In the genomic region with DNA sequence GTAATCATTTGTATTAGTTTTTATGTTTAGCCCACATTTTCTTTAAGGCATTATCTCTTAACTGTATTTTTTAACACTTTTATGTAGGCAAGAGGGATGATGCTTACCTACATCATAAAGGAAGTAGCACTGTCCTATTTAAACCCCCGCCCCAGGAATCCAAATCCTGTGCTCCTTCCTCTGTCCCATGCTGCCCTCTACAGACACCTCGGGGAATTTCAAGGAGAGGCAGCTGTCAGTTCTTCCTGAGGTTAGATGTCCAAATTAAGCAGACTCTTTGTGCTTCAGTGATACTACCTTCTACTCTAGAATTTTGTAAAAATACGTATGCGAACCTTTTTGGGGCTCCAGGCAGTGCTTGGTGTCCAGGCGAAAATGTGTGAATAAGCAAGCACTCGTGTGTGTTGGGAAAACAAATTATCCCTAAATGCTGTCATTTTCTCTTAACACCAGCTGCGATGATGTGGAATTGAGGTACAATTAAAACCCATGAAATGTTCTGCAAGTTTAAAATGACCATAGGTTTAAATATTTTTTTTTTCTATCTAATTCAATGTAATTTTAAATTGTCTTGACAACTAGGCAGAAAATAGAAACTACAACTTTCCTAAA, we compare ENCODE assay signal across 8 cellular contexts. TPM values are rescaled to one million over a fixed set of nuclear protein-coding genes. Genes with fewer than 3 reads are reported as not detected.
DNase-seq lines count a peak whose midpoint lies in the region; ATAC-seq, FAIRE-seq and TF ChIP-seq lines count a peak whose summit lies in the region.

No MANE protein-coding gene starts in this region.

- H3K27ac ChIP-seq in DND-41 (ENCODE audit: low read length) (no peak overlapping the region), GM12878 (ENCODE audit: control insufficient read depth, insufficient read depth) (no peak overlapping the region), parathyroid adenoma (no peak overlapping the region)

- SMC1A ChIA-PET in GM12878 (lab: Charles Lee; ENCODE audit: uncharacterized antibody, unreplicated experiment), result interaction anchor here (0.6 to 0.7 kb wide), 2 partner anchors 64 to 74 kb away, joined by 3 read pairs; no protein-coding TSS in a partner anchor

- DNase-seq in AG04449 (ENCODE audit: low read depth, low spot score) (no peak), DND-41 (peak; percentile 46), NAMALWA (ENCODE audit: low spot score) (peak; percentile 65), GM12878 (ENCODE audit: low read depth, low spot score) (no peak)
- DNase-seq in activated T-helper 1 cell treated with anti-CD3 and anti-CD28 coated beads, Interleukin-12 subunit alpha, Interleukin-12 subunit beta, Interleukin-2, Interleukin-4 antibody, amounts not matched to agents 30 ng/mL and 10 ng/mL and 1 ng/mL, durations not matched to agents 14 hours and 24 hours and 36 hours (ENCODE audit: low spot score), result no peak

- H3K27me3 Mint-ChIP-seq in activated T-helper 1 cell treated with anti-CD3 and anti-CD28 coated beads, Interleukin-12 subunit alpha, Interleukin-12 subunit beta, Interleukin-2, Interleukin-4 antibody, amounts not matched to agents 30 ng/mL and 10 ng/mL and 1 ng/mL, durations not matched to agents 14 hours and 24 hours and 36 hours (ENCODE audit: insufficient read depth), result peaks cover 4% of the 10 kb centered on the region

- TF ChIP-seq RAD21 in GM12878 (IDR thresholded peaks at IDR 0.05; ENCODE audit: insufficient read depth, low read depth, low read length), result peak; percentile 70

- TF ChIP-seq POLR2A in GM12878 (IDR thresholded peaks at IDR 0.05; ENCODE audit: low read depth, low read length), result no peak

- TF ChIP-seq CTCF in AG04449 (IDR thresholded peaks at IDR 0.05; ENCODE audit: insufficient read depth, low read length, missing control alignments) (peak; percentile 5), DND-41 (IDR thresholded peaks at IDR 0.05; ENCODE audit: borderline replicate concordance, extremely low read depth, low read length, poor library complexity, severe bottlenecking) (peak; percentile 79), GM12878 (IDR thresholded peaks at IDR 0.05 in 2 of 3, conservative IDR thresholded peaks at IDR 0.05 in 1 of 3; ENCODE audit: control insufficient read depth in 2 of 3, extremely low read depth in 1 of 3, insufficient read depth in 1 of 3, low read depth in 3 of 3, low read length in 3 of 3) (peak; percentile 66 to 77 (median 75)), parathyroid adenoma (IDR thresholded peaks at IDR 0.05) (peak; percentile 21)

- H3K9ac ChIP-seq in DND-41 (ENCODE audit: low read depth, low read length) (no peak overlapping the region), GM12878 (ENCODE audit: control insufficient read depth, insufficient read depth, low read length) (no peak overlapping the region), parathyroid adenoma (no peak overlapping the region)

- H3K4me3 ChIP-seq in AG04449 (ENCODE audit: low read depth, low read length), result no peak overlapping the region
- no peak overlapping the region for H3K4me3 ChIP-seq in DND-41 (ENCODE audit: low read depth in 1 of 2, low read length in 2 of 2)
- H3K4me3 ChIP-seq in GM12878, result no peak overlapping the region
- no peak overlapping the region for H3K4me3 ChIP-seq in parathyroid adenoma (ENCODE audit: low read depth, low read length)

- CTCF ChIA-PET in AG04449 (lab: Yijun Ruan, JAX), result no interaction called here
- CTCF ChIA-PET in GM12878 (lab: Yijun Ruan, JAX), result interaction anchor here (0.7 to 1.5 kb wide), 8 partner anchors 13 to 75 kb away, joined by 3 to 11 read pairs (median 4); no protein-coding TSS in a partner anchor

- TF ChIP-seq EP300 in GM12878 (IDR thresholded peaks at IDR 0.05; ENCODE audit: borderline replicate concordance in 1 of 2, control insufficient read depth in 1 of 2, low read depth in 2 of 2, low read length in 2 of 2), result no peak

- no TSS peak for BruUV-seq in GM12878 (replicated peaks; lab: Mats Ljungman, UMichigan)

- H3K36me3 Mint-ChIP-seq in activated T-helper 1 cell treated with anti-CD3 and anti-CD28 coated beads, Interleukin-12 subunit alpha, Interleukin-12 subunit beta, Interleukin-2, Interleukin-4 antibody, amounts not matched to agents 30 ng/mL and 10 ng/mL and 1 ng/mL, durations not matched to agents 14 hours and 24 hours and 36 hours (ENCODE audit: low read depth), result no peaks in the 10 kb centered on the region

- intact Hi-C loops in GM12878 (cut with micrococcal nuclease; ENCODE audit: unreplicated experiment), result loop anchor here (2.0 kb wide), 1 partner anchor 37 kb away; no protein-coding TSS in a partner anchor
- intact Hi-C loops in activated T-helper 1 cell treated with anti-CD3 and anti-CD28 coated beads, Interleukin-12 subunit alpha, Interleukin-12 subunit beta, Interleukin-2, Interleukin-4 antibody, amounts not matched to agents 30 ng/mL and 10 ng/mL and 1 ng/mL, durations not matched to agents 14 hours and 24 hours and 36 hours (cut with micrococcal nuclease), result loop anchor here (5.0 kb wide), 1 partner anchor 36 kb away; no protein-coding TSS in a partner anchor

- H2AFZ ChIP-seq in DND-41 (ENCODE audit: low read depth, low read length) (no peak overlapping the region), GM12878 (ENCODE audit: control insufficient read depth, low read depth, low read length) (no peak overlapping the region), parathyroid adenoma (no peak overlapping the region)

- no peaks in the 10 kb centered on the region for H3K36me3 ChIP-seq in DND-41 (ENCODE audit: insufficient read depth, low read length)
- H3K36me3 ChIP-seq in GM12878 (ENCODE audit: control insufficient read depth in 2 of 2, insufficient read depth in 2 of 2, low read length in 1 of 2), result no peaks in the 10 kb centered on the region
- H3K36me3 ChIP-seq in parathyroid adenoma (ENCODE audit: control insufficient read depth, insufficient read depth, low read length), result no peaks in the 10 kb centered on the region

- H3K9me3 ChIP-seq in DND-41 (ENCODE audit: insufficient read depth, low read length, severe bottlenecking) (no peaks in the 10 kb centered on the region), GM12878 (replicated peaks; ENCODE audit: control insufficient read depth, insufficient read depth, low read length) (no peaks in the 10 kb centered on the region), parathyroid adenoma (ENCODE audit: control insufficient read depth, low read length) (peaks cover 3% of the 10 kb centered on the region)

- H3K4me2 ChIP-seq in DND-41 (ENCODE audit: insufficient read depth, low read length), result no peak overlapping the region
- no peak overlapping the region for H3K4me2 ChIP-seq in GM12878 (ENCODE audit: control insufficient read depth, insufficient read depth)
- no peak overlapping the region for H3K4me2 ChIP-seq in parathyroid adenoma (ENCODE audit: low read length)

- H4K20me1 ChIP-seq in DND-41 (ENCODE audit: insufficient read depth, low read length) (no peaks in the 10 kb centered on the region), GM12878 (ENCODE audit: control insufficient read depth, insufficient read depth) (no peaks in the 10 kb centered on the region)

- RAD21 ChIA-PET in GM12878 (lab: Charles Lee; ENCODE audit: unreplicated experiment), result interaction anchor here (0.7 to 1.2 kb wide), 2 partner anchors 39 to 75 kb away, joined by 3 read pairs; no protein-coding TSS in a partner anchor

- WGBS in GM12878 (ENCODE audit: insufficient coverage, insufficient replicate concordance, low lambda C conversion rate, missing lambda C conversion rate), result 14% methylated on average over 7 of the region's 7 CpGs

- no peak overlapping the region for H3K4me3 Mint-ChIP-seq in activated T-helper 1 cell treated with anti-CD3 and anti-CD28 coated beads, Interleukin-12 subunit alpha, Interleukin-12 subunit beta, Interleukin-2, Interleukin-4 antibody, amounts not matched to agents 30 ng/mL and 10 ng/mL and 1 ng/mL, durations not matched to agents 14 hours and 24 hours and 36 hours

- POLR2A ChIA-PET in AG04449 (lab: Yijun Ruan, JAX) (no interaction called here), GM12878 (lab: Charles Lee) (no interaction called here)

- FAIRE-seq in GM12878 (lab: Jason Lieb, UNC), result peak; percentile 69

- no peaks in the 10 kb centered on the region for H3K4me1 Mint-ChIP-seq in activated T-helper 1 cell treated with anti-CD3 and anti-CD28 coated beads, Interleukin-12 subunit alpha, Interleukin-12 subunit beta, Interleukin-2, Interleukin-4 antibody, amounts not matched to agents 30 ng/mL and 10 ng/mL and 1 ng/mL, durations not matched to agents 14 hours and 24 hours and 36 hours (ENCODE audit: low read depth)

- H3K27me3 ChIP-seq in DND-41 (ENCODE audit: insufficient read depth, low read length, poor library complexity) (no peaks in the 10 kb centered on the region), GM12878 (replicated peaks in 1 of 2; ENCODE audit: control insufficient read depth in 2 of 2, insufficient read depth in 2 of 2, low read length in 1 of 2) (peaks cover 0 to 3% of the 10 kb centered on the region in 2 experiments; a peak in 1 of 4 replicates), parathyroid adenoma (ENCODE audit: control insufficient read depth, insufficient read depth, low read length) (no peaks in the 10 kb centered on the region)

- no peaks in the 10 kb centered on the region for H3K4me1 ChIP-seq in DND-41 (ENCODE audit: insufficient read depth, low read length)
- H3K4me1 ChIP-seq in GM12878 (ENCODE audit: control insufficient read depth, insufficient read depth, low read length), result no peaks in the 10 kb centered on the region
- H3K4me1 ChIP-seq in parathyroid adenoma, result no peaks in the 10 kb centered on the region

- no peaks in the 10 kb centered on the region for H3K9me3 Mint-ChIP-seq in activated T-helper 1 cell treated with anti-CD3 and anti-CD28 coated beads, Interleukin-12 subunit alpha, Interleukin-12 subunit beta, Interleukin-2, Interleukin-4 antibody, amounts not matched to agents 30 ng/mL and 10 ng/mL and 1 ng/mL, durations not matched to agents 14 hours and 24 hours and 36 hours

- in situ Hi-C loops in GM12878 (cut with MboI), result no loop called here

- ATAC-seq in DND-41 (ENCODE audit: insufficient read depth, low read depth) (no peak), GM12878 (peak; percentile 52; the same call in 1 of the 3 replicates), GM18861 (IDR thresholded peaks at IDR 0.05; ENCODE audit: unreplicated experiment) (no peak), GM18907 (IDR thresholded peaks at IDR 0.05; ENCODE audit: unreplicated experiment) (no peak)

- H3K79me2 ChIP-seq in DND-41 (ENCODE audit: insufficient read depth, low read length), result no peaks in the 10 kb centered on the region
- H3K79me2 ChIP-seq in GM12878 (ENCODE audit: control insufficient read depth, insufficient read depth, low read length), result no peaks in the 10 kb centered on the region
- no peaks in the 10 kb centered on the region for H3K79me2 ChIP-seq in parathyroid adenoma

- no peak overlapping the region for H3K27ac Mint-ChIP-seq in activated T-helper 1 cell treated with anti-CD3 and anti-CD28 coated beads, Interleukin-12 subunit alpha, Interleukin-12 subunit beta, Interleukin-2, Interleukin-4 antibody, amounts not matched to agents 30 ng/mL and 10 ng/mL and 1 ng/mL, durations not matched to agents 14 hours and 24 hours and 36 hours

RNA-seq across cellular contexts. Expression of a gene that starts 19.2 kb away (rescaled TPM):
- total RNA-seq in GM12878 (2013; cell fraction: nucleolus; rRNA removed), result not detected in 2 replicates
- total RNA-seq in GM12878 (2014; rRNA removed) (not detected in 2 replicates), GM12878 (2014; rRNA removed; fragmentation: Illumina TruSeq; extraction: Trizol) (not detected in 2 replicates), GM12878 (2021) (not detected in 2 replicates)
- not detected for polyA plus RNA-seq in GM12878 (2011; ENCODE audit: low read depth)
- polyA plus RNA-seq in GM12878 (2011; rRNA removed) (not detected in 2 replicates), GM12878 (2014; fragmentation: Illumina TruSeq; extraction: Trizol) (not detected in 2 replicates), GM12878 (2014; fragmentation: Nextera tagmentation; extraction: Ambion mirVana) (not detected), GM12878 (2014; rRNA removed) (not detected in 2 replicates), GM12878 (2016; fragmentation: Nextera tagmentation; extraction: Ambion mirVana) (not detected)
- polyA plus RNA-seq in GM12878 (2011; cell fraction: cytosol; rRNA removed), result not detected in 2 replicates
- polyA plus RNA-seq in GM12878 (2011; cell fraction: nucleus; rRNA removed), result not detected in 2 replicates
- not detected in 2 replicates for polyA plus RNA-seq in GM12878 (2012)
- polyA minus RNA-seq in GM12878 (2011; rRNA and poly(A)+ RNA removed), result not detected in 2 replicates
- polyA minus RNA-seq in GM12878 (2011; cell fraction: cytosol; rRNA and poly(A)+ RNA removed), result not detected in 2 replicates
- polyA minus RNA-seq in GM12878 (2011; cell fraction: nucleus; rRNA and poly(A)+ RNA removed), result not detected in 2 replicates
- not detected in 2 replicates for total RNA-seq in activated T-helper 1 cell treated with anti-CD3 and anti-CD28 coated beads, Interleukin-12 subunit alpha, Interleukin-12 subunit beta, Interleukin-2, Interleukin-4 antibody, amounts not matched to agents 30 ng/mL and 10 ng/mL and 1 ng/mL, durations not matched to agents 14 hours and 24 hours and 36 hours

RNA-seq across cellular contexts. Expression of a gene that starts 22.8 kb away (rescaled TPM):
- not detected in 2 replicates for total RNA-seq in GM12878 (2013; cell fraction: nucleolus; rRNA removed)
- total RNA-seq in GM12878 (2014; rRNA removed), result not detected in 2 replicates
- not detected in 2 replicates for total RNA-seq in GM12878 (2014; rRNA removed; fragmentation: Illumina TruSeq; extraction: Trizol)
- not detected in 2 replicates for total RNA-seq in GM12878 (2021)
- not detected for polyA plus RNA-seq in GM12878 (2011; ENCODE audit: low read depth)
- not detected in 2 replicates for polyA plus RNA-seq in GM12878 (2011; rRNA removed)
- polyA plus RNA-seq in GM12878 (2011; cell fraction: cytosol; rRNA removed), result not detected in 2 replicates
- polyA plus RNA-seq in GM12878 (2011; cell fraction: nucleus; rRNA removed), result not detected in 2 replicates
- polyA plus RNA-seq in GM12878 (2012), result not detected in 2 replicates
- polyA plus RNA-seq in GM12878 (2014; fragmentation: Illumina TruSeq; extraction: Trizol), result not detected in 2 replicates
- not detected for polyA plus RNA-seq in GM12878 (2014; fragmentation: Nextera tagmentation; extraction: Ambion mirVana)
- polyA plus RNA-seq in GM12878 (2014; rRNA removed), result not detected in 2 replicates
- polyA plus RNA-seq in GM12878 (2016; fragmentation: Nextera tagmentation; extraction: Ambion mirVana), result not detected
- polyA minus RNA-seq in GM12878 (2011; rRNA and poly(A)+ RNA removed), result not detected in 2 replicates
- not detected in 2 replicates for polyA minus RNA-seq in GM12878 (2011; cell fraction: cytosol; rRNA and poly(A)+ RNA removed)
- not detected in 2 replicates for polyA minus RNA-seq in GM12878 (2011; cell fraction: nucleus; rRNA and poly(A)+ RNA removed)
- total RNA-seq in activated T-helper 1 cell treated with anti-CD3 and anti-CD28 coated beads, Interleukin-12 subunit alpha, Interleukin-12 subunit beta, Interleukin-2, Interleukin-4 antibody, amounts not matched to agents 30 ng/mL and 10 ng/mL and 1 ng/mL, durations not matched to agents 14 hours and 24 hours and 36 hours, result not detected in 2 replicates

RNA-seq across cellular contexts. Expression of a gene that starts 33.1 kb away (rescaled TPM):
- total RNA-seq in GM12878 (2013; cell fraction: nucleolus; rRNA removed), result not detected in 2 replicates
- total RNA-seq in GM12878 (2014; rRNA removed) (not detected in 2 replicates), GM12878 (2014; rRNA removed; fragmentation: Illumina TruSeq; extraction: Trizol) (not detected in 2 replicates), GM12878 (2021) (not detected in 2 replicates)
- polyA plus RNA-seq in GM12878 (2011; ENCODE audit: low read depth), result not detected
- polyA plus RNA-seq in GM12878 (2011; rRNA removed) (not detected in 2 replicates), GM12878 (2014; fragmentation: Illumina TruSeq; extraction: Trizol) (not detected in 2 replicates), GM12878 (2014; fragmentation: Nextera tagmentation; extraction: Ambion mirVana) (not detected), GM12878 (2014; rRNA removed) (not detected in 2 replicates), GM12878 (2016; fragmentation: Nextera tagmentation; extraction: Ambion mirVana) (not detected)
- not detected in 2 replicates for polyA plus RNA-seq in GM12878 (2011; cell fraction: cytosol; rRNA removed)
- not detected in 2 replicates for polyA plus RNA-seq in GM12878 (2011; cell fraction: nucleus; rRNA removed)
- polyA plus RNA-seq in GM12878 (2012), result not detected in 2 replicates
- not detected in 2 replicates for polyA minus RNA-seq in GM12878 (2011; rRNA and poly(A)+ RNA removed)
- not detected in 2 replicates for polyA minus RNA-seq in GM12878 (2011; cell fraction: cytosol; rRNA and poly(A)+ RNA removed)
- polyA minus RNA-seq in GM12878 (2011; cell fraction: nucleus; rRNA and poly(A)+ RNA removed), result not detected in 2 replicates
- not detected in 2 replicates for total RNA-seq in activated T-helper 1 cell treated with anti-CD3 and anti-CD28 coated beads, Interleukin-12 subunit alpha, Interleukin-12 subunit beta, Interleukin-2, Interleukin-4 antibody, amounts not matched to agents 30 ng/mL and 10 ng/mL and 1 ng/mL, durations not matched to agents 14 hours and 24 hours and 36 hours

RNA-seq across cellular contexts. Expression of a gene that starts 46.9 kb away (rescaled TPM):
- not detected in 2 replicates for total RNA-seq in GM12878 (2013; cell fraction: nucleolus; rRNA removed)
- total RNA-seq in GM12878 (2014; rRNA removed) (not detected in 2 replicates), GM12878 (2014; rRNA removed; fragmentation: Illumina TruSeq; extraction: Trizol) (not detected in 2 replicates), GM12878 (2021) (not detected in 2 replicates)
- not detected for polyA plus RNA-seq in GM12878 (2011; ENCODE audit: low read depth)
- polyA plus RNA-seq in GM12878 (2011; rRNA removed) (not detected in 2 replicates), GM12878 (2014; fragmentation: Illumina TruSeq; extraction: Trizol) (not detected in 2 replicates), GM12878 (2014; fragmentation: Nextera tagmentation; extraction: Ambion mirVana) (not detected), GM12878 (2014; rRNA removed) (0.27 TPM in 1 of 2 replicates, not detected in the other), GM12878 (2016; fragmentation: Nextera tagmentation; extraction: Ambion mirVana) (not detected)
- not detected in 2 replicates for polyA plus RNA-seq in GM12878 (2011; cell fraction: cytosol; rRNA removed)
- not detected in 2 replicates for polyA plus RNA-seq in GM12878 (2011; cell fraction: nucleus; rRNA removed)
- not detected in 2 replicates for polyA plus RNA-seq in GM12878 (2012)
- not detected in 2 replicates for polyA minus RNA-seq in GM12878 (2011; rRNA and poly(A)+ RNA removed)
- not detected in 2 replicates for polyA minus RNA-seq in GM12878 (2011; cell fraction: cytosol; rRNA and poly(A)+ RNA removed)
- not detected in 2 replicates for polyA minus RNA-seq in GM12878 (2011; cell fraction: nucleus; rRNA and poly(A)+ RNA removed)
- not detected in 2 replicates for total RNA-seq in activated T-helper 1 cell treated with anti-CD3 and anti-CD28 coated beads, Interleukin-12 subunit alpha, Interleukin-12 subunit beta, Interleukin-2, Interleukin-4 antibody, amounts not matched to agents 30 ng/mL and 10 ng/mL and 1 ng/mL, durations not matched to agents 14 hours and 24 hours and 36 hours

Comparison
In these comparisons a context has a peak if more than half of its experiments do, and no peak if none do; other contexts are left out.
1. DNase-seq: peak in DND-41 (single experiment) and NAMALWA (single experiment); none in AG04449 (single experiment), GM12878 (single experiment) and activated T-helper 1 cell treated with anti-CD3 and anti-CD28 coated beads, Interleukin-12 subunit alpha, Interleukin-12 subunit beta, Interleukin-2, Interleukin-4 antibody, amounts not matched to agents 30 ng/mL and 10 ng/mL and 1 ng/mL, durations not matched to agents 14 hours and 24 hours and 36 hours (single experiment).
2. CTCF ChIP-seq: peak in every context shown above with its lines; median percentile 79 in DND-41; 75 in GM12878; 21 in parathyroid adenoma; 5 in AG04449.